ENCODE assay signal across 10 cellular contexts in the genomic region with DNA sequence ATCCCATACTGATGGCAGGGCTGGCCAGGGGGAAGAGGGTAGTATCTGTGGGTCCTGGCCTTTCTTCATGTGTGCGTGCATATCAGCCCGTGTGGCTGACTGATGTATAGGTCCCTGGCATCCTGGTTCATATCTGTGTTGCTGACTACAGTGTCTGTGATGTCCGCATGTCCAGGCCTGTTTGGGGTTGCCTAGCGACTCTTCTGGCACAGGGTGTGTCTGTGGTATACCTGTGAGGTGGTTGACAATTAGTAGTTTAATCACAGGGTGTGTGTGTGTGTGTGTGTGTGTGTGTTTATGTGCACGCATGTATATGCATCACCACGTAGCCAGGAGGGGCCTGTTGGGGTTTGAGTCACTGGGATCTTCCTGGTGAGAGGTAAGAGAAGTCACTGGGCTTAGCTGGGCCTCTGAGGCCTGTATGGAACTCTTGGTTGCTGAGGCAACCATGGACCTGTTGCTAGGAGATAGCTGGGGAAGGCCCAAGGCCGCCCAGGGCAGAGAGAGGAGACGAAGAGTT. TPM values are rescaled to one million over a fixed set of nuclear protein-coding genes. Genes with fewer than 3 reads are reported as not detected.
DNase-seq lines count a peak whose midpoint lies in the region; ATAC-seq and TF ChIP-seq lines count a peak whose summit lies in the region.
"Had no signal": no experiment of that assay in that cellular context is flagged by ENCODE, and none has a peak within 500 bp of the region (broad histone marks: within the 10 kb centered on the region; RNA-seq: fewer than 3 reads in every experiment).

No MANE protein-coding gene starts in this region.

- peak overlapping the region; percentile 82 for H3K27ac Mint-ChIP-seq in activated naive CD4-positive, alpha-beta T cell treated with anti-CD3 and anti-CD28 coated beads, Interleukin-2, amount 50 U/mL, for 24 hours
- H3K27ac Mint-ChIP-seq in type B pancreatic cell: peak overlapping the region; percentile 91

- H3K36me3 Mint-ChIP-seq in activated naive CD4-positive, alpha-beta T cell treated with anti-CD3 and anti-CD28 coated beads, Interleukin-2, amount 50 U/mL, for 24 hours: no peaks in the 10 kb centered on the region
- H3K36me3 Mint-ChIP-seq in type B pancreatic cell: no peaks in the 10 kb centered on the region
- H3K36me3 Mint-ChIP-seq: IgD-negative memory B cell had no signal

- no peaks in the 10 kb centered on the region for H3K9me3 Mint-ChIP-seq in activated naive CD4-positive, alpha-beta T cell treated with anti-CD3 and anti-CD28 coated beads, Interleukin-2, amount 50 U/mL, for 24 hours
- no peaks in the 10 kb centered on the region for H3K9me3 Mint-ChIP-seq in type B pancreatic cell
- H3K9me3 Mint-ChIP-seq: IgD-negative memory B cell had no signal

- TF ChIP-seq CTCF in type B pancreatic cell (conservative IDR thresholded peaks at IDR 0.05): no peak

- peak; percentile 27 for DNase-seq in stimulated activated CD4-positive, alpha-beta T cell treated with anti-CD3 and anti-CD28 coated beads, Interleukin-4, amount 100 ng/mL, for 24 hours
- no peak for DNase-seq in stimulated activated CD4-positive, alpha-beta T cell treated with anti-CD3 and anti-CD28 coated beads, Interleukin-2, amount 100 ng/mL, for 48 hours
- DNase-seq in inferior parietal cortex (ENCODE audit: extremely low spot score) (peak; percentile 4), type B pancreatic cell (ENCODE audit: extremely low spot score, unreplicated experiment) (no peak), NCI-H128 (lab: John Stamatoyannopoulos, UW; ENCODE audit: unreplicated experiment) (no peak), GDM1 (lab: John Stamatoyannopoulos, UW) (no peak)

- peaks cover 22% of the 10 kb centered on the region for H3K4me1 Mint-ChIP-seq in activated naive CD4-positive, alpha-beta T cell treated with anti-CD3 and anti-CD28 coated beads, Interleukin-2, amount 50 U/mL, for 24 hours
- H3K4me1 Mint-ChIP-seq in type B pancreatic cell (ENCODE audit: unreplicated experiment): peaks cover 27% of the 10 kb centered on the region

- no peak for ATAC-seq in HG02870 (IDR thresholded peaks at IDR 0.05; ENCODE audit: unreplicated experiment)

- H3K27me3 Mint-ChIP-seq in activated naive CD4-positive, alpha-beta T cell treated with anti-CD3 and anti-CD28 coated beads, Interleukin-2, amount 50 U/mL, for 24 hours: no peaks in the 10 kb centered on the region
- no peaks in the 10 kb centered on the region for H3K27me3 Mint-ChIP-seq in type B pancreatic cell
- H3K27me3 Mint-ChIP-seq: IgD-negative memory B cell had no signal

- no peak overlapping the region for H3K4me3 Mint-ChIP-seq in activated naive CD4-positive, alpha-beta T cell treated with anti-CD3 and anti-CD28 coated beads, Interleukin-2, amount 50 U/mL, for 24 hours
- H3K4me3 Mint-ChIP-seq in type B pancreatic cell: peak overlapping the region; percentile 74

RNA-seq across cellular contexts. Expression of gene TMEM95, which starts 0.6 kb away (rescaled TPM):
- total RNA-seq in type B pancreatic cell (ENCODE audit: low replicate concordance): not detected in 2 replicates
- total RNA-seq: mucosa of gallbladder had no signal

RNA-seq across cellular contexts. Expression of gene KCTD11, which starts 2.4 kb away (rescaled TPM):
- total RNA-seq in type B pancreatic cell (ENCODE audit: low replicate concordance): 9.5 and 15.5 TPM in 2 replicates

RNA-seq across cellular contexts. Expression of gene ACAP1, which starts 18.0 kb away (rescaled TPM):
- total RNA-seq in type B pancreatic cell (ENCODE audit: low replicate concordance): 3.2 and 8.3 TPM in 2 replicates

RNA-seq across cellular contexts. Expression of gene NEURL4, which starts 25.2 kb away (rescaled TPM):
- total RNA-seq in type B pancreatic cell (ENCODE audit: low replicate concordance): 49.9 and 61.5 TPM in 2 replicates

RNA-seq across cellular contexts. Expression of gene TNK1, which starts 26.6 kb away (rescaled TPM):
- 6.6 and 11.5 TPM in 2 replicates for total RNA-seq in type B pancreatic cell (ENCODE audit: low replicate concordance)

Comparison
In these comparisons a context has a peak if more than half of its experiments do, and no peak if none do; other contexts are left out.
1. DNase-seq: peak in stimulated activated CD4-positive, alpha-beta T cell treated with anti-CD3 and anti-CD28 coated beads, Interleukin-4, amount 100 ng/mL, for 24 hours (single experiment) and inferior parietal cortex (single experiment); none in stimulated activated CD4-positive, alpha-beta T cell treated with anti-CD3 and anti-CD28 coated beads, Interleukin-2, amount 100 ng/mL, for 48 hours (0 of 2), type B pancreatic cell (single experiment), NCI-H128 (single experiment) and GDM1 (single experiment).